Comparison of ENCODE assay signal across 13 cellular contexts in genomic region chr5:55437452-55437851, GRCh38.
DNase-seq lines count a peak whose midpoint lies in the region; ATAC-seq, FAIRE-seq and TF ChIP-seq lines count a peak whose summit lies in the region.
"Had no signal": no experiment of that assay in that cellular context is flagged by ENCODE, and none has a peak within 500 bp of the region (broad histone marks: within the 10 kb centered on the region; RNA-seq: fewer than 3 reads in every experiment).

No MANE protein-coding gene starts in this region.

- H2BK120ac ChIP-seq in neuronal stem cell (ENCODE audit: low read depth, low read length): no peak overlapping the region

- peaks cover 3% of the 10 kb centered on the region for H3K9me3 Mint-ChIP-seq in astrocyte (ENCODE audit: unreplicated experiment)
- peaks cover 16% of the 10 kb centered on the region for H3K9me3 Mint-ChIP-seq in stimulated activated effector memory CD8-positive, alpha-beta T cell treated with anti-CD3 and anti-CD28 coated beads, Interleukin-12 subunit alpha, Interleukin-12 subunit beta, amount 100 ng/mL, for 72 hours

- peak overlapping the region; percentile 84 for H3K9ac ChIP-seq in HUES6 (ENCODE audit: low read length)
- H3K9ac ChIP-seq in astrocyte (ENCODE audit: low read length): peak overlapping the region; percentile 50
- H3K9ac ChIP-seq in keratinocyte (ENCODE audit: control insufficient read depth, extremely low read depth, insufficient read depth, low read length): no peak overlapping the region
- no peak overlapping the region for H3K9ac ChIP-seq in neuronal stem cell (ENCODE audit: low read depth, low read length, poor library complexity)

- H3K4me1 ChIP-seq in HUES6 (ENCODE audit: control insufficient read depth, insufficient read depth, low read length) (peaks cover 43% of the 10 kb centered on the region), astrocyte (ENCODE audit: insufficient read depth, low read length) (peaks cover 35% of the 10 kb centered on the region), keratinocyte (ENCODE audit: control insufficient read depth, extremely low read depth, insufficient read depth, low read length) (peaks cover 19% of the 10 kb centered on the region), neuronal stem cell (ENCODE audit: control insufficient read depth in 2 of 2, insufficient read depth in 1 of 2, low read depth in 1 of 2, low read length in 2 of 2) (peaks cover 0 to 10% of the 10 kb centered on the region in 2 donors)

- H3K9me3 ChIP-seq in HUES6 (ENCODE audit: control insufficient read depth, insufficient read depth, low read depth, low read length): peaks cover 19% of the 10 kb centered on the region
- no peaks in the 10 kb centered on the region for H3K9me3 ChIP-seq in astrocyte (ENCODE audit: insufficient read depth, low read depth, low read length)
- no peaks in the 10 kb centered on the region for H3K9me3 ChIP-seq in keratinocyte (ENCODE audit: control insufficient read depth, low read depth, low read length)
- H3K9me3 ChIP-seq in WERI-Rb-1 (ENCODE audit: severe bottlenecking): peaks cover 2% of the 10 kb centered on the region
- H3K9me3 ChIP-seq in neuronal stem cell (replicated peaks in 1 of 2; ENCODE audit: control insufficient read depth in 2 of 2, insufficient read depth in 1 of 2, low read depth in 1 of 2, low read length in 2 of 2): peaks cover 0 to 11% of the 10 kb centered on the region in 2 donors
- H3K9me3 ChIP-seq: mucosa of descending colon had no signal

- H2BK5ac ChIP-seq in neuronal stem cell (ENCODE audit: low read length): no peak overlapping the region

- H2BK12ac ChIP-seq in neuronal stem cell (ENCODE audit: low read length): no peak overlapping the region

- peaks cover 35% of the 10 kb centered on the region for H3K36me3 Mint-ChIP-seq in astrocyte (ENCODE audit: low read depth, unreplicated experiment)
- peaks cover 5% of the 10 kb centered on the region for H3K36me3 Mint-ChIP-seq in stimulated activated effector memory CD8-positive, alpha-beta T cell treated with anti-CD3 and anti-CD28 coated beads, Interleukin-12 subunit alpha, Interleukin-12 subunit beta, amount 100 ng/mL, for 72 hours

- FAIRE-seq in astrocyte (lab: Jason Lieb, UNC): no peak
- no peak for FAIRE-seq in keratinocyte (lab: Jason Lieb, UNC)
- FAIRE-seq: HTR-8/SVneo had no signal

- H3K27me3 ChIP-seq in HUES6 (ENCODE audit: control insufficient read depth, insufficient read depth, low read length) (no peaks in the 10 kb centered on the region), astrocyte (ENCODE audit: insufficient read depth, low read length) (no peaks in the 10 kb centered on the region), keratinocyte (ENCODE audit: control insufficient read depth, extremely low read depth, insufficient read depth, low read length) (no peaks in the 10 kb centered on the region), WERI-Rb-1 (ENCODE audit: insufficient read depth, low read depth, severe bottlenecking) (no peaks in the 10 kb centered on the region), neuronal stem cell (ENCODE audit: control insufficient read depth in 3 of 3, insufficient read depth in 3 of 3, low read depth in 1 of 3, low read length in 3 of 3) (no peaks in the 10 kb centered on the region)

- no peak overlapping the region for H3K4me3 Mint-ChIP-seq in astrocyte (ENCODE audit: unreplicated experiment)
- no peak overlapping the region for H3K4me3 Mint-ChIP-seq in stimulated activated effector memory CD8-positive, alpha-beta T cell treated with anti-CD3 and anti-CD28 coated beads, Interleukin-12 subunit alpha, Interleukin-12 subunit beta, amount 100 ng/mL, for 72 hours
- H3K4me3 Mint-ChIP-seq: activated CD4-positive, alpha-beta T cell treated with anti-CD3 and anti-CD28 coated beads, Interleukin-2, amount 10 ng/mL, durations not matched to agents 7 days and 5 days; activated naive CD8-positive, alpha-beta T cell treated with anti-CD3 and anti-CD28 coated beads, Interleukin-2, amount 10 ng/mL, durations not matched to agents 7 days and 5 days had no signal

- dilution Hi-C loops in keratinocyte (cut with MboI; ENCODE audit: extremely low pct_ligation_motif_present, low sequenced_read_pairs): no loop called here

- no peak overlapping the region for H2BK15ac ChIP-seq in neuronal stem cell (ENCODE audit: low read length)

- H3K79me1 ChIP-seq in neuronal stem cell (ENCODE audit: low read depth, low read length): no peaks in the 10 kb centered on the region

- peak overlapping the region; percentile 78 for H3K4me2 ChIP-seq in astrocyte (ENCODE audit: low read length)
- peak overlapping the region; percentile 86 for H3K4me2 ChIP-seq in keratinocyte (ENCODE audit: control insufficient read depth, extremely low read depth, insufficient read depth, low read depth, low read length)
- no peak overlapping the region for H3K4me2 ChIP-seq in neuronal stem cell (ENCODE audit: insufficient read depth, low read length, poor library complexity, severe bottlenecking)

- H3K9me1 ChIP-seq in keratinocyte (ENCODE audit: control insufficient read depth, extremely low read depth, insufficient read depth, low read length): peaks cover 2% of the 10 kb centered on the region

- H4K20me1 ChIP-seq in astrocyte (ENCODE audit: insufficient read depth, low read length) (peaks cover 3% of the 10 kb centered on the region), keratinocyte (ENCODE audit: control insufficient read depth, extremely low read depth, insufficient read depth, low read length) (no peaks in the 10 kb centered on the region)

- DNase-seq in astrocyte (ENCODE audit: low read depth) (no peak), keratinocyte (ENCODE audit: low read depth, low spot score) (no peak), WERI-Rb-1 (no peak), DMS53 (lab: John Stamatoyannopoulos, UW) (no peak), neuronal stem cell (ENCODE audit: low spot score) (no peak)
- no peak for DNase-seq in stimulated activated effector memory CD8-positive, alpha-beta T cell treated with anti-CD3 and anti-CD28 coated beads, Interleukin-12 subunit alpha, Interleukin-12 subunit beta, amount 100 ng/mL, for 72 hours (ENCODE audit: low spot score in 2 of 2)
- no peak for DNase-seq in stimulated activated CD4-positive, alpha-beta T cell treated with anti-CD3 and anti-CD28 coated beads, Interleukin-2, amount 100 ng/mL, for 48 hours
- DNase-seq: activated CD4-positive, alpha-beta T cell treated with anti-CD3 and anti-CD28 coated beads, Interleukin-2, amount 10 ng/mL, durations not matched to agents 7 days and 5 days; activated naive CD8-positive, alpha-beta T cell treated with anti-CD3 and anti-CD28 coated beads, Interleukin-2, amount 10 ng/mL, durations not matched to agents 7 days and 5 days; NCI-H187 treated with DMSO at 0.1 percent for 48 hours had no signal

- H3K14ac ChIP-seq in neuronal stem cell (ENCODE audit: low read length): no peak overlapping the region

- H4K91ac ChIP-seq in neuronal stem cell (ENCODE audit: low read depth, low read length, poor library complexity): no peak overlapping the region

- no peaks in the 10 kb centered on the region for H3K27me3 Mint-ChIP-seq in astrocyte (ENCODE audit: low read depth, unreplicated experiment)
- H3K27me3 Mint-ChIP-seq: activated CD4-positive, alpha-beta T cell treated with anti-CD3 and anti-CD28 coated beads, Interleukin-2, amount 10 ng/mL, durations not matched to agents 7 days and 5 days; activated naive CD8-positive, alpha-beta T cell treated with anti-CD3 and anti-CD28 coated beads, Interleukin-2, amount 10 ng/mL, durations not matched to agents 7 days and 5 days had no signal

- H4K8ac ChIP-seq in neuronal stem cell (ENCODE audit: low read depth, low read length): no peak overlapping the region

- no peak for ATAC-seq in stimulated activated effector memory CD8-positive, alpha-beta T cell treated with anti-CD3 and anti-CD28 coated beads, Interleukin-12 subunit alpha, Interleukin-12 subunit beta, amount 100 ng/mL, for 72 hours

- H2AFZ ChIP-seq in astrocyte (ENCODE audit: low read depth, low read length) (no peak overlapping the region), keratinocyte (ENCODE audit: control insufficient read depth, low read length) (no peak overlapping the region), neuronal stem cell (ENCODE audit: low read length) (no peak overlapping the region)

- H3K4me3 ChIP-seq in HUES6 (ENCODE audit: low read depth, low read length): no peak overlapping the region
- no peak overlapping the region for H3K4me3 ChIP-seq in astrocyte (ENCODE audit: insufficient read depth, low read depth, low read length)
- no peak overlapping the region for H3K4me3 ChIP-seq in keratinocyte (ENCODE audit: control insufficient read depth in 2 of 3, extremely low read depth in 1 of 3, insufficient read depth in 2 of 3, low read depth in 1 of 3, low read length in 3 of 3)
- no peak overlapping the region for H3K4me3 ChIP-seq in WERI-Rb-1 (ENCODE audit: low read depth, low read length)
- H3K4me3 ChIP-seq in neuronal stem cell (ENCODE audit: low read length in 2 of 2): no peak overlapping the region
- H3K4me3 ChIP-seq: mucosa of descending colon had no signal

- H3K23ac ChIP-seq in neuronal stem cell (ENCODE audit: low read depth, low read length, poor library complexity): no peak overlapping the region

- H3K4me1 Mint-ChIP-seq in astrocyte (ENCODE audit: low read depth, unreplicated experiment): peaks cover 46% of the 10 kb centered on the region
- H3K4me1 Mint-ChIP-seq in stimulated activated effector memory CD8-positive, alpha-beta T cell treated with anti-CD3 and anti-CD28 coated beads, Interleukin-12 subunit alpha, Interleukin-12 subunit beta, amount 100 ng/mL, for 72 hours: peaks cover 26% of the 10 kb centered on the region

- WGBS in neuronal stem cell (ENCODE audit: extremely low coverage in 2 of 2, insufficient read length in 2 of 2, insufficient replicate concordance in 1 of 2), 2 donors: no CpG with 5 or more reads among the region's 1 CpG

- H3K18ac ChIP-seq in neuronal stem cell (ENCODE audit: low read length): no peak overlapping the region

- H3K36me3 ChIP-seq in HUES6 (ENCODE audit: control insufficient read depth, insufficient read depth, low read length) (peaks cover 52% of the 10 kb centered on the region), astrocyte (ENCODE audit: insufficient read depth, low read length) (no peaks in the 10 kb centered on the region), keratinocyte (ENCODE audit: control insufficient read depth in 2 of 2, extremely low read depth in 1 of 2, insufficient read depth in 2 of 2, low read length in 2 of 2) (peaks cover 0 to 2% of the 10 kb centered on the region in 2 experiments), WERI-Rb-1 (no peaks in the 10 kb centered on the region; the same call in 1 of the 2 replicates), neuronal stem cell (replicated peaks in 1 of 2; ENCODE audit: control insufficient read depth in 2 of 2, insufficient read depth in 2 of 2, low read length in 2 of 2) (peaks cover 0 to 1% of the 10 kb centered on the region in 2 donors)

- peak overlapping the region; percentile 98 for H3K27ac Mint-ChIP-seq in astrocyte (ENCODE audit: unreplicated experiment)
- H3K27ac Mint-ChIP-seq in stimulated activated effector memory CD8-positive, alpha-beta T cell treated with anti-CD3 and anti-CD28 coated beads, Interleukin-12 subunit alpha, Interleukin-12 subunit beta, amount 100 ng/mL, for 72 hours: peak overlapping the region; percentile 0
- H3K27ac Mint-ChIP-seq: activated CD4-positive, alpha-beta T cell treated with anti-CD3 and anti-CD28 coated beads, Interleukin-2, amount 10 ng/mL, durations not matched to agents 7 days and 5 days; activated naive CD8-positive, alpha-beta T cell treated with anti-CD3 and anti-CD28 coated beads, Interleukin-2, amount 10 ng/mL, durations not matched to agents 7 days and 5 days had no signal

- no peaks in the 10 kb centered on the region for H3K79me2 ChIP-seq in astrocyte (ENCODE audit: insufficient read depth, low read length)
- no peaks in the 10 kb centered on the region for H3K79me2 ChIP-seq in keratinocyte (ENCODE audit: control insufficient read depth, insufficient read depth, low read length)

- H2AK5ac ChIP-seq in neuronal stem cell (ENCODE audit: low read depth, low read length): no peak overlapping the region

- no peak overlapping the region for H3K4ac ChIP-seq in neuronal stem cell (ENCODE audit: low read length)

- H3K27ac ChIP-seq in HUES6 (ENCODE audit: low read depth, low read length) (peak overlapping the region; percentile 97; the same call in 1 of the 2 replicates), astrocyte (ENCODE audit: low read depth, low read length) (peak overlapping the region; percentile 71), keratinocyte (ENCODE audit: control insufficient read depth, insufficient read depth, low read length) (peak overlapping the region; percentile 71), WERI-Rb-1 (no peak overlapping the region), neuronal stem cell (replicated peaks; ENCODE audit: low read length) (no peak overlapping the region)

- TF ChIP-seq CTCF in astrocyte (IDR thresholded peaks at IDR 0.05; ENCODE audit: insufficient read depth, low read depth, low read length): no peak
- TF ChIP-seq CTCF in keratinocyte (optimal IDR thresholded peaks at IDR 0.05 in 1 of 3, IDR thresholded peaks at IDR 0.05 in 1 of 3, conservative IDR thresholded peaks at IDR 0.05 in 1 of 3; ENCODE audit: extremely low read depth in 1 of 3, insufficient read depth in 2 of 3, low read length in 3 of 3): no peak
- TF ChIP-seq CTCF in WERI-Rb-1 (IDR thresholded peaks at IDR 0.05; ENCODE audit: low read depth, low read length): no peak

Comparison
In these comparisons a context has a peak if more than half of its experiments do, and no peak if none do; other contexts are left out.
1. H3K27ac ChIP-seq: peak in HUES6 (single experiment), astrocyte (single experiment) and keratinocyte (single experiment); none in WERI-Rb-1 (single experiment) and neuronal stem cell (single experiment).
2. H3K9ac ChIP-seq: peak in HUES6 (single experiment) and astrocyte (single experiment); none in keratinocyte (single experiment) and neuronal stem cell (single experiment).